In genomic region chr17:30323895-30324319, GRCh38 we compare ENCODE assay signal across 8 cellular contexts. TPM values are rescaled to one million over a fixed set of nuclear protein-coding genes. Genes with fewer than 3 reads are reported as not detected.
DNase-seq lines count a peak whose midpoint lies in the region; ATAC-seq and TF ChIP-seq lines count a peak whose summit lies in the region.

No MANE protein-coding gene starts in this region.

- peak; percentile 64 for DNase-seq in Daoy (ENCODE audit: low read depth)
- peak; percentile 78 for DNase-seq in NB4 (ENCODE audit: low read depth)
- peak; percentile 37 to 42 for DNase-seq in activated CD4-positive, alpha-beta T cell treated with anti-CD3 and anti-CD28 coated beads, Interleukin-2, amount 50 U/mL, for 48 hours
- DNase-seq in fibroblast of pulmonary artery (ENCODE audit: low read depth), result peak; percentile 84
- DNase-seq in 8988T, result no peak
- DNase-seq in NCI-H524 (lab: John Stamatoyannopoulos, UW), result no peak
- no peak for DNase-seq in midbrain (lab: John Stamatoyannopoulos, UW)

- ATAC-seq in GM19397 (IDR thresholded peaks at IDR 0.05; ENCODE audit: unreplicated experiment), result no peak

- H3K4me3 ChIP-seq in NB4 (ENCODE audit: low read depth, low read length) (no peak overlapping the region), fibroblast of pulmonary artery (replicated peaks; ENCODE audit: low read depth, low read length) (no peak overlapping the region)

- TF ChIP-seq CTCF in NB4 (IDR thresholded peaks at IDR 0.05; ENCODE audit: low read depth, low read length) (no peak), fibroblast of pulmonary artery (IDR thresholded peaks at IDR 0.05; ENCODE audit: low read length, missing control alignments) (no peak)

- no peak for TF ChIP-seq POLR2A in NB4 (IDR thresholded peaks at IDR 0.05; ENCODE audit: extremely low read depth, insufficient read length)

RNA-seq across cellular contexts. Expression of gene TMIGD1, which starts 9.9 kb away (rescaled TPM):
- not detected in 2 replicates for total RNA-seq in Daoy (2014; rRNA removed; shearing (Covaris generic))

RNA-seq across cellular contexts. Expression of gene BLMH, which starts 32.2 kb away (rescaled TPM):
- total RNA-seq in Daoy (2014; rRNA removed; shearing (Covaris generic)), result 49.0 and 52.3 TPM in 2 replicates

RNA-seq across cellular contexts. Expression of gene CPD, which starts 54.8 kb away (rescaled TPM):
- total RNA-seq in Daoy (2014; rRNA removed; shearing (Covaris generic)), result 23.9 and 24.8 TPM in 2 replicates

Comparison
In these comparisons a context has a peak if more than half of its experiments do, and no peak if none do; other contexts are left out.
1. DNase-seq: peak in Daoy (single experiment), NB4 (single experiment), activated CD4-positive, alpha-beta T cell treated with anti-CD3 and anti-CD28 coated beads, Interleukin-2, amount 50 U/mL, for 48 hours (2 of 2) and fibroblast of pulmonary artery (single experiment); none in 8988T (single experiment), NCI-H524 (0 of 2) and midbrain (single experiment).